In genomic region chr3:124761935-124762334, GRCh38 we compare ENCODE assay signal across 8 cellular contexts. TPM values are rescaled to one million over a fixed set of nuclear protein-coding genes. Genes with fewer than 3 reads are reported as not detected.
DNase-seq lines count a peak whose midpoint lies in the region; ATAC-seq and TF ChIP-seq lines count a peak whose summit lies in the region.
"Had no signal": no experiment of that assay in that cellular context is flagged by ENCODE, and none has a peak within 500 bp of the region (broad histone marks: within the 10 kb centered on the region; RNA-seq: fewer than 3 reads in every experiment).

No MANE protein-coding gene starts in this region.

- no peak overlapping the region for H3K4me2 ChIP-seq in smooth muscle cell

- H3F3A ChIP-seq in smooth muscle cell (ENCODE audit: low read depth) = peaks cover 4% of the 10 kb centered on the region

- H4K20me1 ChIP-seq in smooth muscle cell (ENCODE audit: low read depth) = no peaks in the 10 kb centered on the region

- DNase-seq in NCI-H69 (lab: John Stamatoyannopoulos, UW) (peak; percentile 27), smooth muscle cell (lab: John Stamatoyannopoulos, UW; ENCODE audit: unreplicated experiment) (no peak), NCI-H774 (lab: John Stamatoyannopoulos, UW) (no peak)

- no peak overlapping the region for H2AFZ ChIP-seq in smooth muscle cell (ENCODE audit: low read depth)

- no peaks in the 10 kb centered on the region for H3K27me3 ChIP-seq in gastroesophageal sphincter
- H3K27me3 ChIP-seq in smooth muscle cell (ENCODE audit: low read depth) = no peaks in the 10 kb centered on the region

- TF ChIP-seq POLR2A in gastroesophageal sphincter (IDR thresholded peaks at IDR 0.05) = no peak

- TF ChIP-seq CTCF in C4-2B (conservative IDR thresholded peaks at IDR 0.05) (no peak), gastroesophageal sphincter (IDR thresholded peaks at IDR 0.05) (no peak), smooth muscle cell (IDR thresholded peaks at IDR 0.05; ENCODE audit: borderline replicate concordance, insufficient read depth, poor library complexity, severe bottlenecking) (no peak)

- no peak overlapping the region for H3K4me3 ChIP-seq in gastroesophageal sphincter
- H3K4me3 ChIP-seq in smooth muscle cell = no peak overlapping the region
- H3K4me3 ChIP-seq: lung had no signal

- no peak for ATAC-seq in gastroesophageal sphincter
- no peak for ATAC-seq in HG03520 (IDR thresholded peaks at IDR 0.05; ENCODE audit: unreplicated experiment)
- no peak for ATAC-seq in GM18520 (IDR thresholded peaks at IDR 0.05; ENCODE audit: unreplicated experiment)

- H3K9ac ChIP-seq in smooth muscle cell (ENCODE audit: low read depth) = no peak overlapping the region

- H3K27ac ChIP-seq in C4-2B (peak overlapping the region; percentile 34), gastroesophageal sphincter (peak overlapping the region; percentile 57 to 73 (median 66)), smooth muscle cell (ENCODE audit: low read depth) (peak overlapping the region; percentile 28)

- H3K36me3 ChIP-seq in gastroesophageal sphincter (peaks cover 0 to 44% of the 10 kb centered on the region in 2 donors), smooth muscle cell (ENCODE audit: low read depth) (no peaks in the 10 kb centered on the region)

- no peaks in the 10 kb centered on the region for H3K9me3 ChIP-seq in gastroesophageal sphincter
- H3K9me3 ChIP-seq in smooth muscle cell (replicated peaks; ENCODE audit: low read depth) = no peaks in the 10 kb centered on the region

- H3K4me1 ChIP-seq in gastroesophageal sphincter (peaks cover 0 to 19% (median 0%) of the 10 kb centered on the region in 3 donors), smooth muscle cell (ENCODE audit: low read depth) (no peaks in the 10 kb centered on the region)

- H3K79me2 ChIP-seq in smooth muscle cell (ENCODE audit: low read depth) = no peaks in the 10 kb centered on the region

- WGBS in gastroesophageal sphincter (ENCODE audit: low coverage in 1 of 2), 2 donors = 0 to 24% methylated on average over 1 of the region's 1 CpG
- WGBS in smooth muscle cell (ENCODE audit: low lambda C conversion rate) = 75% methylated on average over 1 of the region's 1 CpG

- no peak for TF ChIP-seq EP300 in gastroesophageal sphincter (IDR thresholded peaks at IDR 0.05)

RNA-seq across cellular contexts. Expression of gene UMPS, which starts 31.7 kb away (rescaled TPM):
- total RNA-seq in gastroesophageal sphincter (10 to 100 TPM; 18.5 to 24.3 (median 20.7) TPM), smooth muscle cell (16.9 and 79.2 TPM in 2 replicates)
- polyA plus RNA-seq in smooth muscle cell = 22.3 and 26.4 TPM in 2 replicates
